Comparison of ENCODE assay signal across 15 cellular contexts in genomic region chr12:4174417-4174816, GRCh38.
"Had no signal": no experiment of that assay in that cellular context is flagged by ENCODE, and none has a peak within 500 bp of the region (broad histone marks: within the 10 kb centered on the region; RNA-seq: fewer than 3 reads in every experiment).

No MANE protein-coding gene starts in this region.

- DNase-seq: activated CD4-positive, alpha-beta T cell treated with anti-CD3 and anti-CD28 coated beads, Interleukin-2, amount 50 U/mL, for 4 hours; activated gamma-delta T cell; activated T-cell treated with anti-CD3 and anti-CD28 coated beads, Interleukin-2, amount 50 U/mL, for 4 hours; amniotic stem cell; left ventricle myocardium inferior; naive thymus-derived CD8-positive, alpha-beta T cell; stimulated activated CD4-positive, alpha-beta T cell treated with anti-CD3 and anti-CD28 coated beads, Interleukin-2, amount 100 ng/mL, for 48 hours; stimulated activated naive B cell treated with anti-CD40 and anti-IgM and Interleukin-4, amounts not matched to agents 10 μg/mL and 1 μg/mL and 100 μg/mL, for 72 hours; uterus had no signal

- H3K4me3 Mint-ChIP-seq: activated naive CD8-positive, alpha-beta T cell; activated T-cell treated with anti-CD3 and anti-CD28 coated beads, Interleukin-2, amount 50 U/mL, for 4 hours; memory B cell; naive thymus-derived CD8-positive, alpha-beta T cell; stimulated activated naive B cell treated with anti-CD40 and anti-IgM and Interleukin-4, amounts not matched to agents 10 μg/mL and 1 μg/mL and 100 μg/mL, for 72 hours; T-helper 2 cell treated with Interferon-gamma antibody and Interleukin-4, amounts not matched to agents 5 μg/mL and 100 μg/mL, for 36 hours had no signal

- H3K27me3 ChIP-seq: right atrium auricular region, tibial nerve, uterus had no signal

- H3K9me3 Mint-ChIP-seq: activated T-cell treated with anti-CD3 and anti-CD28 coated beads, Interleukin-2, amount 50 U/mL, for 4 hours; memory B cell; stimulated activated naive B cell treated with anti-CD40 and anti-IgM and Interleukin-4, amounts not matched to agents 10 μg/mL and 1 μg/mL and 100 μg/mL, for 72 hours; T-helper 2 cell treated with Interferon-gamma antibody and Interleukin-4, amounts not matched to agents 5 μg/mL and 100 μg/mL, for 36 hours had no signal

- H3K27ac Mint-ChIP-seq: activated naive CD8-positive, alpha-beta T cell; memory B cell; naive thymus-derived CD8-positive, alpha-beta T cell; stimulated activated naive B cell treated with anti-CD40 and anti-IgM and Interleukin-4, amounts not matched to agents 10 μg/mL and 1 μg/mL and 100 μg/mL, for 72 hours; T-helper 2 cell treated with Interferon-gamma antibody and Interleukin-4, amounts not matched to agents 5 μg/mL and 100 μg/mL, for 36 hours had no signal

- H3K36me3 ChIP-seq: esophagus muscularis mucosa, left ventricle myocardium inferior, right atrium auricular region, tibial nerve, uterus had no signal

- H3K9me3 ChIP-seq: esophagus muscularis mucosa, left ventricle myocardium inferior, right atrium auricular region, tibial nerve, uterus had no signal

- H3K4me3 ChIP-seq: esophagus muscularis mucosa, left ventricle myocardium inferior, right atrium auricular region, tibial nerve, uterus had no signal

- H3K4me1 ChIP-seq: esophagus muscularis mucosa, left ventricle myocardium inferior, right atrium auricular region, tibial nerve, uterus had no signal

- H3K36me3 Mint-ChIP-seq: memory B cell; naive thymus-derived CD8-positive, alpha-beta T cell; stimulated activated naive B cell treated with anti-CD40 and anti-IgM and Interleukin-4, amounts not matched to agents 10 μg/mL and 1 μg/mL and 100 μg/mL, for 72 hours had no signal

- H3K27me3 Mint-ChIP-seq: memory B cell; stimulated activated naive B cell treated with anti-CD40 and anti-IgM and Interleukin-4, amounts not matched to agents 10 μg/mL and 1 μg/mL and 100 μg/mL, for 72 hours had no signal

- H3K27ac ChIP-seq: esophagus muscularis mucosa, left ventricle myocardium inferior, right atrium auricular region, tibial nerve, uterus had no signal
